In the genomic region with DNA sequence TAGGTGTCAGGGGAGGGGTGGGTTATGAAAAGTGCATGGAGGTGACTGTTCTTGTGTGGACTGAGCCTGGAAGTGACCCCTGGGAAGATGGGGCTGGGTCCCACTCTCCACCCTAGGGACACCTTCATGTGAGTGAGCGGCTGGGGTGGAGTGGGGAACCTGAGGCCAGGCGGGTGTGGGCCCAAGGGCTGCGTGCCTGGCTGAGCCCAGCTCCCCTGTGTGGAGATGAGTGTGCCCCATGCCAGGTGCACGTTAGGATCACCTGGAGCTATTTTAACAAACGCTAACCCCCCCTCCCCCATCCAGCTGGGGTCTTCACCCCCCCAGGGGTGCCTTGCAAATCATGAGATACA, we compare ENCODE assay signal across 1 cellular context.
TF ChIP-seq lines count a peak whose summit lies in the region.

No MANE protein-coding gene starts in this region.

TF ChIP-seq in HepG2, 621 proteins besides CTCF, POLR2A, EP300 and RAD21:
- TF ChIP-seq ZNF264 (CRISPR knock-in tag; IDR thresholded peaks at IDR 0.05) (no peak), ZFAT (CRISPR knock-in tag; conservative IDR thresholded peaks at IDR 0.05) (no peak), ZNF672 (CRISPR knock-in tag; IDR thresholded peaks at IDR 0.05) (no peak), KDM3A (CRISPR knock-in tag; IDR thresholded peaks at IDR 0.05; ENCODE audit: low read depth) (no peak; the same call in 1 of the 2 replicates), SOX6 (IDR thresholded peaks at IDR 0.05) (no peak), SOX6 (CRISPR knock-in tag; IDR thresholded peaks at IDR 0.05) (no peak), HNF4A (CRISPR knock-in tag; IDR thresholded peaks at IDR 0.05) (no peak), ZNF572 (CRISPR knock-in tag; IDR thresholded peaks at IDR 0.05) (no peak), KLF12 (CRISPR knock-in tag; IDR thresholded peaks at IDR 0.05; ENCODE audit: borderline replicate concordance) (no peak), ZSCAN30 (CRISPR knock-in tag; IDR thresholded peaks at IDR 0.05) (no peak), ZFP41 (CRISPR knock-in tag; IDR thresholded peaks at IDR 0.05; ENCODE audit: borderline replicate concordance) (no peak), ZFP37 (CRISPR knock-in tag; IDR thresholded peaks at IDR 0.05; ENCODE audit: borderline replicate concordance) (no peak), ZNF724P (CRISPR knock-in tag; IDR thresholded peaks at IDR 0.05; ENCODE audit: borderline replicate concordance) (no peak), TSC22D2 (CRISPR knock-in tag; IDR thresholded peaks at IDR 0.05; ENCODE audit: borderline replicate concordance) (no peak), THYN1 (CRISPR knock-in tag; IDR thresholded peaks at IDR 0.05; ENCODE audit: borderline replicate concordance, low read depth) (no peak)
- TF ChIP-seq, protein P1, sequence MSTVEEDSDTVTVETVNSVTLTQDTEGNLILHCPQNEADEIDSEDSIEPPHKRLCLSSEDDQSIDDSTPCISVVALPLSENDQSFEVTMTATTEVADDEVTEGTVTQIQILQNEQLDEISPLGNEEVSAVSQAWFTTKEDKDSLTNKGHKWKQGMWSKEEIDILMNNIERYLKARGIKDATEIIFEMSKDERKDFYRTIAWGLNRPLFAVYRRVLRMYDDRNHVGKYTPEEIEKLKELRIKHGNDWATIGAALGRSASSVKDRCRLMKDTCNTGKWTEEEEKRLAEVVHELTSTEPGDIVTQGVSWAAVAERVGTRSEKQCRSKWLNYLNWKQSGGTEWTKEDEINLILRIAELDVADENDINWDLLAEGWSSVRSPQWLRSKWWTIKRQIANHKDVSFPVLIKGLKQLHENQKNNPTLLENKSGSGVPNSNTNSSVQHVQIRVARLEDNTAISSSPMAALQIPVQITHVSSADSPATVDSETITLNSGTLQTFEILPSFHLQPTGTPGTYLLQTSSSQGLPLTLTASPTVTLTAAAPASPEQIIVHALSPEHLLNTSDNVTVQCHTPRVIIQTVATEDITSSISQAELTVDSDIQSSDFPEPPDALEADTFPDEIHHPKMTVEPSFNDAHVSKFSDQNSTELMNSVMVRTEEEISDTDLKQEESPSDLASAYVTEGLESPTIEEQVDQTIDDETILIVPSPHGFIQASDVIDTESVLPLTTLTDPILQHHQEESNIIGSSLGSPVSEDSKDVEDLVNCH (CRISPR knock-in tag; IDR thresholded peaks at IDR 0.05): no peak
- TF ChIP-seq, protein P2, sequence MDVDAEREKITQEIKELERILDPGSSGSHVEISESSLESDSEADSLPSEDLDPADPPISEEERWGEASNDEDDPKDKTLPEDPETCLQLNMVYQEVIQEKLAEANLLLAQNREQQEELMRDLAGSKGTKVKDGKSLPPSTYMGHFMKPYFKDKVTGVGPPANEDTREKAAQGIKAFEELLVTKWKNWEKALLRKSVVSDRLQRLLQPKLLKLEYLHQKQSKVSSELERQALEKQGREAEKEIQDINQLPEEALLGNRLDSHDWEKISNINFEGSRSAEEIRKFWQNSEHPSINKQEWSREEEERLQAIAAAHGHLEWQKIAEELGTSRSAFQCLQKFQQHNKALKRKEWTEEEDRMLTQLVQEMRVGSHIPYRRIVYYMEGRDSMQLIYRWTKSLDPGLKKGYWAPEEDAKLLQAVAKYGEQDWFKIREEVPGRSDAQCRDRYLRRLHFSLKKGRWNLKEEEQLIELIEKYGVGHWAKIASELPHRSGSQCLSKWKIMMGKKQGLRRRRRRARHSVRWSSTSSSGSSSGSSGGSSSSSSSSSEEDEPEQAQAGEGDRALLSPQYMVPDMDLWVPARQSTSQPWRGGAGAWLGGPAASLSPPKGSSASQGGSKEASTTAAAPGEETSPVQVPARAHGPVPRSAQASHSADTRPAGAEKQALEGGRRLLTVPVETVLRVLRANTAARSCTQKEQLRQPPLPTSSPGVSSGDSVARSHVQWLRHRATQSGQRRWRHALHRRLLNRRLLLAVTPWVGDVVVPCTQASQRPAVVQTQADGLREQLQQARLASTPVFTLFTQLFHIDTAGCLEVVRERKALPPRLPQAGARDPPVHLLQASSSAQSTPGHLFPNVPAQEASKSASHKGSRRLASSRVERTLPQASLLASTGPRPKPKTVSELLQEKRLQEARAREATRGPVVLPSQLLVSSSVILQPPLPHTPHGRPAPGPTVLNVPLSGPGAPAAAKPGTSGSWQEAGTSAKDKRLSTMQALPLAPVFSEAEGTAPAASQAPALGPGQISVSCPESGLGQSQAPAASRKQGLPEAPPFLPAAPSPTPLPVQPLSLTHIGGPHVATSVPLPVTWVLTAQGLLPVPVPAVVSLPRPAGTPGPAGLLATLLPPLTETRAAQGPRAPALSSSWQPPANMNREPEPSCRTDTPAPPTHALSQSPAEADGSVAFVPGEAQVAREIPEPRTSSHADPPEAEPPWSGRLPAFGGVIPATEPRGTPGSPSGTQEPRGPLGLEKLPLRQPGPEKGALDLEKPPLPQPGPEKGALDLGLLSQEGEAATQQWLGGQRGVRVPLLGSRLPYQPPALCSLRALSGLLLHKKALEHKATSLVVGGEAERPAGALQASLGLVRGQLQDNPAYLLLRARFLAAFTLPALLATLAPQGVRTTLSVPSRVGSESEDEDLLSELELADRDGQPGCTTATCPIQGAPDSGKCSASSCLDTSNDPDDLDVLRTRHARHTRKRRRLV (CRISPR knock-in tag; IDR thresholded peaks at IDR 0.05): no peak
- TF ChIP-seq, protein P3, sequence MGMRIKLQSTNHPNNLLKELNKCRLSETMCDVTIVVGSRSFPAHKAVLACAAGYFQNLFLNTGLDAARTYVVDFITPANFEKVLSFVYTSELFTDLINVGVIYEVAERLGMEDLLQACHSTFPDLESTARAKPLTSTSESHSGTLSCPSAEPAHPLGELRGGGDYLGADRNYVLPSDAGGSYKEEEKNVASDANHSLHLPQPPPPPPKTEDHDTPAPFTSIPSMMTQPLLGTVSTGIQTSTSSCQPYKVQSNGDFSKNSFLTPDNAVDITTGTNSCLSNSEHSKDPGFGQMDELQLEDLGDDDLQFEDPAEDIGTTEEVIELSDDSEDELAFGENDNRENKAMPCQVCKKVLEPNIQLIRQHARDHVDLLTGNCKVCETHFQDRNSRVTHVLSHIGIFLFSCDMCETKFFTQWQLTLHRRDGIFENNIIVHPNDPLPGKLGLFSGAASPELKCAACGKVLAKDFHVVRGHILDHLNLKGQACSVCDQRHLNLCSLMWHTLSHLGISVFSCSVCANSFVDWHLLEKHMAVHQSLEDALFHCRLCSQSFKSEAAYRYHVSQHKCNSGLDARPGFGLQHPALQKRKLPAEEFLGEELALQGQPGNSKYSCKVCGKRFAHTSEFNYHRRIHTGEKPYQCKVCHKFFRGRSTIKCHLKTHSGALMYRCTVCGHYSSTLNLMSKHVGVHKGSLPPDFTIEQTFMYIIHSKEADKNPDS (CRISPR knock-in tag; IDR thresholded peaks at IDR 0.05): no peak
- TF ChIP-seq, protein P4, sequence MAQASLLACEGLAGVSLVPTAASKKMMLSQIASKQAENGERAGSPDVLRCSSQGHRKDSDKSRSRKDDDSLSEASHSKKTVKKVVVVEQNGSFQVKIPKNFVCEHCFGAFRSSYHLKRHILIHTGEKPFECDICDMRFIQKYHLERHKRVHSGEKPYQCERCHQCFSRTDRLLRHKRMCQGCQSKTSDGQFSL (CRISPR knock-in tag; IDR thresholded peaks at IDR 0.05): no peak
